Comparison of ENCODE assay signal across 2 cellular contexts in genomic region chr7:148717266-148717793, GRCh38.
TF ChIP-seq lines count a peak whose summit lies in the region.

No MANE protein-coding gene starts in this region.

TF ChIP-seq in HCT116, 20 proteins besides CTCF, POLR2A, EP300 and RAD21:
- TF ChIP-seq FOSL1 (IDR thresholded peaks at IDR 0.05; ENCODE audit: low read depth) = 0 out of 2 replicates have a peak, but pooled peaks have one; percentile 36
- 0 out of 2 replicates have a peak, but pooled peaks have one; percentile 28 for TF ChIP-seq JUND (IDR thresholded peaks at IDR 0.05)
- TF ChIP-seq SP1 (IDR thresholded peaks at IDR 0.05; ENCODE audit: low read depth) = 0 out of 2 replicates have a peak, but pooled peaks have one; percentile 21
- no peak for TF ChIP-seq MAX (IDR thresholded peaks at IDR 0.05)
TF ChIP-seq in HCT116: peak in this region for 3.

TF ChIP-seq in K562, 482 proteins besides CTCF, POLR2A, EP300 and RAD21:
- TF ChIP-seq CBX8 (IDR thresholded peaks at IDR 0.05; ENCODE audit: borderline replicate concordance, extremely low read depth, low read depth, low read length, poor library complexity, severe bottlenecking) = no peak
- no peak for TF ChIP-seq CEBPG (CRISPR knock-in tag; IDR thresholded peaks at IDR 0.05)
- no peak for TF ChIP-seq CEBPG (tag; conservative IDR thresholded peaks at IDR 0.05 in 1 of 2, IDR thresholded peaks at IDR 0.05 in 1 of 2)
- no peak for TF ChIP-seq ZNF124 (CRISPR knock-in tag; IDR thresholded peaks at IDR 0.05)
- TF ChIP-seq HMBOX1 (IDR thresholded peaks at IDR 0.05) = peak; percentile 27; the same call in 1 of the 2 replicates
- peak in 1 of 2 experiments; percentile 32; a peak in 1 of 4 replicates for TF ChIP-seq HDAC1 (IDR thresholded peaks at IDR 0.05)
- TF ChIP-seq PHF20 (IDR thresholded peaks at IDR 0.05; ENCODE audit: partially characterized antibody) = no peak
- no peak for TF ChIP-seq VEZF1 (CRISPR knock-in tag; IDR thresholded peaks at IDR 0.05)
- TF ChIP-seq CBFB (CRISPR knock-in tag; IDR thresholded peaks at IDR 0.05) = no peak
- no peak for TF ChIP-seq MAFG (tag; conservative IDR thresholded peaks at IDR 0.05)
- TF ChIP-seq RREB1 (CRISPR knock-in tag; IDR thresholded peaks at IDR 0.05) = no peak
- peak; percentile 10; the same call in 1 of the 2 replicates for TF ChIP-seq CXXC5 (CRISPR knock-in tag; IDR thresholded peaks at IDR 0.05)
- TF ChIP-seq HDAC2 (IDR thresholded peaks at IDR 0.05) = no peak
- peak; percentile 51 for TF ChIP-seq MEIS2 (IDR thresholded peaks at IDR 0.05; ENCODE audit: partially characterized antibody)
- 0 out of 2 replicates have a peak, but pooled peaks have one; percentile 15 for TF ChIP-seq SMARCE1 (IDR thresholded peaks at IDR 0.05)
- TF ChIP-seq FOXP4 (CRISPR knock-in tag; IDR thresholded peaks at IDR 0.05; ENCODE audit: borderline replicate concordance) = no peak
- TF ChIP-seq LCOR (CRISPR knock-in tag; IDR thresholded peaks at IDR 0.05) = no peak
- TF ChIP-seq KDM1A (IDR thresholded peaks at IDR 0.05) = no peak
- 0 out of 4 replicates have a peak, but pooled peaks of 1 of the 2 experiments have one; percentile 43 for TF ChIP-seq UBTF (IDR thresholded peaks at IDR 0.05; ENCODE audit: borderline replicate concordance in 1 of 2, low read depth in 2 of 2, low read length in 2 of 2)
- no peak for TF ChIP-seq ZNF280A (IDR thresholded peaks at IDR 0.05; ENCODE audit: low read depth, partially characterized antibody)
- no peak for TF ChIP-seq NFYB (IDR thresholded peaks at IDR 0.05; ENCODE audit: extremely low read depth, insufficient read length)
- no peak for TF ChIP-seq RHOXF2B (CRISPR knock-in tag; conservative IDR thresholded peaks at IDR 0.05)
- no peak for TF ChIP-seq ZNF24 (IDR thresholded peaks at IDR 0.05)
- TF ChIP-seq ARID2 (IDR thresholded peaks at IDR 0.05) = no peak
- no peak for TF ChIP-seq CTBP1 (IDR thresholded peaks at IDR 0.05; ENCODE audit: borderline replicate concordance)
- TF ChIP-seq TAF9B (IDR thresholded peaks at IDR 0.05; ENCODE audit: partially characterized antibody) = no peak
- no peak for TF ChIP-seq FOXK1 (CRISPR knock-in tag; IDR thresholded peaks at IDR 0.05; ENCODE audit: borderline replicate concordance)
- TF ChIP-seq TCF3 (CRISPR knock-in tag; IDR thresholded peaks at IDR 0.05) = 0 out of 2 replicates have a peak, but pooled peaks have one; percentile 2
- TF ChIP-seq SAFB (IDR thresholded peaks at IDR 0.05; ENCODE audit: borderline replicate concordance, low read depth, low read length) = no peak
- TF ChIP-seq HINFP (tag; conservative IDR thresholded peaks at IDR 0.05; ENCODE audit: low read depth) = no peak
- TF ChIP-seq ZBTB43 (CRISPR knock-in tag; IDR thresholded peaks at IDR 0.05) = no peak
- TF ChIP-seq ZFP1 (CRISPR knock-in tag; IDR thresholded peaks at IDR 0.05) = no peak
- TF ChIP-seq ZFP36 (IDR thresholded peaks at IDR 0.05; ENCODE audit: low read depth, low read length, partially characterized antibody) = no peak
- no peak for TF ChIP-seq ZNF695 (CRISPR knock-in tag; IDR thresholded peaks at IDR 0.05)
- no peak for TF ChIP-seq ZNF253 (CRISPR knock-in tag; conservative IDR thresholded peaks at IDR 0.05)
- no peak for TF ChIP-seq FOXM1 (IDR thresholded peaks at IDR 0.05; ENCODE audit: low read depth)
- TF ChIP-seq FOXM1 (CRISPR knock-in tag; IDR thresholded peaks at IDR 0.05; ENCODE audit: low read depth) = 0 out of 2 replicates have a peak, but pooled peaks have one; percentile 22
- TF ChIP-seq EHMT2 (IDR thresholded peaks at IDR 0.05) = peak; percentile 65; the same call in 1 of the 2 replicates
